Comparison of ENCODE assay signal across 9 cellular contexts in the genomic region with DNA sequence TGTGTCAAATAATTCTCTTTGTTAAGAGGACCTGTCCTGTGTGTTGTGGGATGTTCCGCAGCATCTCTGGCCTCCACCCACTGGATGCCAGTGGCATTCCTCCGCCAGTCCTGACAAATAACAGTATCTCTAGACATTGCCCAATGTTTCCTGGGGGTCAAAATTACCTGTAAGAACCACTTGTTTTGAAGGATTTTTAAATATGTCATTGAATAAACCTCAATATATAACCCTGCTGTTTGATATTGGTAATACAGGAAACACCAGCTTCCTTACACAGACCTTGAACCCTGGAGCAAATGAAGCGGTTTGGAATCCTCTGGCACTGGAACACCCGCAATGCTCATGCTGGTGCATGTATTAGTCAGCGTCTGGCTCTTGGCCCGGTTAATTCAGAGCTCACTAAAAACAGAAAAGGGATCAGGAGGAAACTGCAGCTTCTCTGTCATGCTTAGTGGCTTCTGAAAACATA.
DNase-seq lines count a peak whose midpoint lies in the region; TF ChIP-seq lines count a peak whose summit lies in the region.
"Had no signal": no experiment of that assay in that cellular context is flagged by ENCODE, and none has a peak within 500 bp of the region (broad histone marks: within the 10 kb centered on the region; RNA-seq: fewer than 3 reads in every experiment).

No MANE protein-coding gene starts in this region.

- H3K27me3 ChIP-seq in tibial artery (no peaks in the 10 kb centered on the region), WERI-Rb-1 (ENCODE audit: insufficient read depth, low read depth, severe bottlenecking) (peaks cover 6% of the 10 kb centered on the region), HAP-1 (ENCODE audit: low read depth) (no peaks in the 10 kb centered on the region)
- H3K27me3 ChIP-seq: ascending aorta had no signal

- DNase-seq in AG09309 (ENCODE audit: low read depth) (peak; percentile 34), Kasumi-1 (lab: John Stamatoyannopoulos, UW) (peak; percentile 56), amniotic epithelial cell (ENCODE audit: low read depth) (peak; percentile 87), kidney glomerular epithelial cell (lab: John Stamatoyannopoulos, UW) (peak; percentile 83), tibial artery (peak; percentile 57 to 68), WERI-Rb-1 (no peak), CD1c-positive myeloid dendritic cell (ENCODE audit: extremely low spot score) (no peak), HAP-1 (ENCODE audit: low spot score in 2 of 2) (no peak)

- no peak overlapping the region for H3K27ac ChIP-seq in tibial artery
- H3K27ac ChIP-seq in WERI-Rb-1: no peak overlapping the region
- H3K27ac ChIP-seq: ascending aorta had no signal

- in situ Hi-C loops in HAP-1 (cut with MboI; ENCODE audit: low sequenced_read_pairs): no loop called here

- H3K4me1 ChIP-seq in tibial artery (peaks cover 0 to 41% (median 3%) of the 10 kb centered on the region in 4 donors), HAP-1 (peaks cover 20% of the 10 kb centered on the region)

- H3K9me3 ChIP-seq in tibial artery (no peaks in the 10 kb centered on the region), WERI-Rb-1 (ENCODE audit: severe bottlenecking) (no peaks in the 10 kb centered on the region), HAP-1 (no peaks in the 10 kb centered on the region)
- H3K9me3 ChIP-seq: ascending aorta had no signal

- H3K4me3 ChIP-seq in AG09309 (ENCODE audit: control insufficient read depth, low read depth, low read length): no peak overlapping the region
- H3K4me3 ChIP-seq in tibial artery: no peak overlapping the region
- H3K4me3 ChIP-seq in WERI-Rb-1 (ENCODE audit: low read depth, low read length): no peak overlapping the region
- H3K4me3 ChIP-seq in HAP-1: no peak overlapping the region
- H3K4me3 ChIP-seq: ascending aorta had no signal

- TF ChIP-seq CTCF in AG09309 (IDR thresholded peaks at IDR 0.05; ENCODE audit: control insufficient read depth, insufficient read depth, low read depth, low read length, missing control alignments) (peak; percentile 3), tibial artery (IDR thresholded peaks at IDR 0.05) (no peak), WERI-Rb-1 (IDR thresholded peaks at IDR 0.05; ENCODE audit: low read depth, low read length) (no peak)

- intact Hi-C loops in tibial artery (cut with DNase I; ENCODE audit: low total_unique reads): no loop called here

- H3K36me3 ChIP-seq in tibial artery (no peaks in the 10 kb centered on the region), WERI-Rb-1 (no peaks in the 10 kb centered on the region), HAP-1 (replicated peaks) (no peaks in the 10 kb centered on the region)
- H3K36me3 ChIP-seq: ascending aorta had no signal

Comparison
In these comparisons a context has a peak if more than half of its experiments do, and no peak if none do; other contexts are left out.
1. DNase-seq: peak in AG09309 (single experiment), Kasumi-1 (2 of 2), amniotic epithelial cell (single experiment), kidney glomerular epithelial cell (single experiment) and tibial artery (2 of 2); none in WERI-Rb-1 (single experiment), CD1c-positive myeloid dendritic cell (single experiment) and HAP-1 (0 of 2).